1 cellular context compared by ENCODE assay signal in genomic region chr10:80453392-80453714, GRCh38.
TF ChIP-seq lines count a peak whose summit lies in the region.

No MANE protein-coding gene starts in this region.

TF ChIP-seq in HEK293, 187 proteins besides CTCF, POLR2A, EP300 and RAD21 (continued from another document):
- TF ChIP-seq PRDM10 (tag by site-specific recombination; IDR thresholded peaks at IDR 0.05) (0 out of 2 replicates have a peak, but pooled peaks have one; percentile 18), ZNF354C (tag by site-specific recombination; IDR thresholded peaks at IDR 0.05; ENCODE audit: borderline replicate concordance, low read depth) (no peak), ZBTB8A (tag by site-specific recombination; IDR thresholded peaks at IDR 0.05) (no peak), ZNF112 (tag by site-specific recombination; IDR thresholded peaks at IDR 0.05) (no peak), ZNF791 (tag by site-specific recombination; IDR thresholded peaks at IDR 0.05) (no peak), GLI2 (tag by site-specific recombination; IDR thresholded peaks at IDR 0.05; ENCODE audit: borderline replicate concordance, low read depth) (no peak), ZNF146 (tag by site-specific recombination; IDR thresholded peaks at IDR 0.05) (no peak), ZNF239 (tag by site-specific recombination; IDR thresholded peaks at IDR 0.05) (no peak), ZNF596 (tag by site-specific recombination; IDR thresholded peaks at IDR 0.05) (no peak), ZNF341 (tag by site-specific recombination; IDR thresholded peaks at IDR 0.05; ENCODE audit: low read depth) (peak; percentile 85), ZBTB7A (tag by site-specific recombination; IDR thresholded peaks at IDR 0.05; ENCODE audit: low read depth) (no peak), HOXA7 (CRISPR knock-in tag; IDR thresholded peaks at IDR 0.05; ENCODE audit: borderline replicate concordance) (no peak), ZNF426 (tag by site-specific recombination; IDR thresholded peaks at IDR 0.05) (no peak), KLF8 (tag by site-specific recombination; IDR thresholded peaks at IDR 0.05) (no peak), ZSCAN30 (tag by site-specific recombination; IDR thresholded peaks at IDR 0.05) (no peak), PBX3 (CRISPR knock-in tag; IDR thresholded peaks at IDR 0.05) (no peak), ZNF248 (tag by site-specific recombination; IDR thresholded peaks at IDR 0.05) (no peak), ZNF175 (tag by site-specific recombination; IDR thresholded peaks at IDR 0.05) (no peak), ZNF311 (tag by site-specific recombination; IDR thresholded peaks at IDR 0.05; ENCODE audit: borderline replicate concordance) (no peak), ZNF610 (tag by site-specific recombination; IDR thresholded peaks at IDR 0.05; ENCODE audit: borderline replicate concordance) (no peak), ZNF398 (tag by site-specific recombination; IDR thresholded peaks at IDR 0.05) (no peak), ZEB2 (tag by site-specific recombination; IDR thresholded peaks at IDR 0.05) (0 out of 2 replicates have a peak, but pooled peaks have one; percentile 24), SCRT1 (tag by site-specific recombination; IDR thresholded peaks at IDR 0.05; ENCODE audit: borderline replicate concordance) (0 out of 2 replicates have a peak, but pooled peaks have one; percentile 1), ZXDB (tag by site-specific recombination; IDR thresholded peaks at IDR 0.05) (0 out of 2 replicates have a peak, but pooled peaks have one; percentile 19)
